In genomic region chr12:54280401-54281260, GRCh38 we compare ENCODE assay signal across 8 cellular contexts. TPM values are rescaled to one million over a fixed set of nuclear protein-coding genes. Genes with fewer than 3 reads are reported as not detected.
DNase-seq lines count a peak whose midpoint lies in the region; ATAC-seq and TF ChIP-seq lines count a peak whose summit lies in the region.

Gene HNRNPA1 (plus strand): TSS chr12:54280726. CDS start chr12:54280808, 82 bp downstream.

- CTCF ChIA-PET in CD8-positive, alpha-beta memory T cell (lab: Charles Lee): interaction anchor here (0.8 to 3.1 kb wide), 10 partner anchors 11 to 119 kb away, joined by 3 to 15 read pairs (median 5); partner anchors contain the start of gene COPZ1

- no peaks in the 10 kb centered on the region for H3K9me3 Mint-ChIP-seq in CD8-positive, alpha-beta memory T cell

- peaks cover 43% of the 10 kb centered on the region for H3K36me3 ChIP-seq in CD8-positive, alpha-beta memory T cell (ENCODE audit: insufficient read depth, low read length)
- peaks cover 39% of the 10 kb centered on the region for H3K36me3 ChIP-seq in effector memory CD4-positive, alpha-beta T cell (ENCODE audit: control insufficient read depth, insufficient read depth, low read length)
- peaks cover 13 to 24% of the 10 kb centered on the region in 2 donors for H3K36me3 ChIP-seq in lung (ENCODE audit: control insufficient read depth in 2 of 2, insufficient read depth in 2 of 2, low read length in 2 of 2)

- 0% methylated on average over 51 of the region's 51 CpGs for WGBS in lung, 2 donors

- peak within 1 kb of the TSS in 1 of 8 donors; percentile 21 for H3K27ac Mint-ChIP-seq in CD8-positive, alpha-beta memory T cell

- H3K27ac ChIP-seq in CD8-positive, alpha-beta memory T cell (ENCODE audit: low read depth, low read length): peak within 1 kb of the TSS; percentile 92
- H3K27ac ChIP-seq in effector memory CD4-positive, alpha-beta T cell (ENCODE audit: insufficient read depth, low read length, poor library complexity, severe bottlenecking): peak within 1 kb of the TSS; percentile 96
- H3K27ac ChIP-seq in lung (ENCODE audit: low read depth in 1 of 2, low read length in 1 of 2): peak within 1 kb of the TSS; percentile 86 to 88

- peaks cover 1 to 29% (median 21%) of the 10 kb centered on the region in 3 donors for H3K36me3 Mint-ChIP-seq in CD8-positive, alpha-beta memory T cell

- H3K4me3 ChIP-seq in CD8-positive, alpha-beta memory T cell (ENCODE audit: low read length): peak within 1 kb of the TSS; percentile 92
- H3K4me3 ChIP-seq in effector memory CD4-positive, alpha-beta T cell (ENCODE audit: insufficient read depth, low read depth, low read length, poor library complexity, severe bottlenecking): peak within 1 kb of the TSS; percentile 85
- peak within 1 kb of the TSS; percentile 92 for H3K4me3 ChIP-seq in lung

- TF ChIP-seq CTCF in lung (IDR thresholded peaks at IDR 0.05; ENCODE audit: control extremely low read depth, extremely low read depth): no peak

- ATAC-seq in GM19467 (IDR thresholded peaks at IDR 0.05; ENCODE audit: unreplicated experiment): peak; percentile 87
- peak; percentile 94 for ATAC-seq in lung (ENCODE audit: insufficient read depth, low FRiP score)

- no peak within 1 kb of the TSS for H3K4me3 Mint-ChIP-seq in CD8-positive, alpha-beta memory T cell

- no peaks in the 10 kb centered on the region for H3K27me3 Mint-ChIP-seq in CD8-positive, alpha-beta memory T cell

- POLR2A ChIA-PET in CD8-positive, alpha-beta memory T cell (lab: Charles Lee): interaction anchor here (0.6 to 2.5 kb wide), 20 partner anchors 13 to 780 kb away, joined by 3 to 29 read pairs (median 4); partner anchors contain the start of genes COPZ1 and NCKAP1L

- peaks cover 11 to 51% (median 12%) of the 10 kb centered on the region in 3 donors for H3K4me1 Mint-ChIP-seq in CD8-positive, alpha-beta memory T cell

- H3K4me1 ChIP-seq in CD8-positive, alpha-beta memory T cell (ENCODE audit: insufficient read depth, low read length): peaks cover 67% of the 10 kb centered on the region
- peaks cover 46% of the 10 kb centered on the region for H3K4me1 ChIP-seq in effector memory CD4-positive, alpha-beta T cell (ENCODE audit: control insufficient read depth, insufficient read depth, low read length, poor library complexity, severe bottlenecking)
- peaks cover 6 to 18% of the 10 kb centered on the region in 2 donors for H3K4me1 ChIP-seq in lung (ENCODE audit: control insufficient read depth in 2 of 2, insufficient read depth in 2 of 2, low read length in 2 of 2)

- DNase-seq in CD8-positive, alpha-beta memory T cell: peak; percentile 86 to 99 (median 97)
- DNase-seq in HPDE6-E6E7 (ENCODE audit: extremely low spot score) (peak; percentile 97), NK-92 (lab: John Stamatoyannopoulos, UW; ENCODE audit: unreplicated experiment) (peak; percentile 83), lung (ENCODE audit: low spot score) (peak; percentile 97)
- DNase-seq in activated CD8-positive, alpha-beta memory T cell treated with anti-CD3 and anti-CD28 coated beads for 1 hour (ENCODE audit: extremely low read depth in 1 of 2, low read depth in 1 of 2): peak; percentile 79 to 92
- DNase-seq in effector memory CD4-positive, alpha-beta T cell: peak; percentile 94 to 96 (median 95)
- DNase-seq in stimulated activated CD4-positive, alpha-beta T cell treated with anti-CD3 and anti-CD28 coated beads, TNF-alpha, amount 100 ng/mL, for 4 hours (ENCODE audit: low read depth in 3 of 3): peak; percentile 68 to 94 (median 91)

- no peaks in the 10 kb centered on the region for H3K27me3 ChIP-seq in CD8-positive, alpha-beta memory T cell (ENCODE audit: insufficient read depth, low read length, poor library complexity, severe bottlenecking)
- no peaks in the 10 kb centered on the region for H3K27me3 ChIP-seq in effector memory CD4-positive, alpha-beta T cell (replicated peaks; ENCODE audit: control insufficient read depth, insufficient read depth, low read length, poor library complexity, severe bottlenecking)
- H3K27me3 ChIP-seq in lung (ENCODE audit: control insufficient read depth, insufficient read depth): no peaks in the 10 kb centered on the region

- no peaks in the 10 kb centered on the region for H3K9me3 ChIP-seq in CD8-positive, alpha-beta memory T cell (ENCODE audit: low read length)
- H3K9me3 ChIP-seq in effector memory CD4-positive, alpha-beta T cell (ENCODE audit: control insufficient read depth, low read length): no peaks in the 10 kb centered on the region
- no peaks in the 10 kb centered on the region for H3K9me3 ChIP-seq in lung (ENCODE audit: control insufficient read depth in 2 of 2, insufficient read depth in 1 of 2, low read length in 1 of 2)

RNA-seq across cellular contexts. Expression of gene HNRNPA1, which starts in this region (rescaled TPM):
- 1,000 to 10,000 TPM; 1,970 to 2,000 TPM for total RNA-seq in CD8-positive, alpha-beta memory T cell
- 822 TPM for polyA plus RNA-seq in CD8-positive, alpha-beta memory T cell
- total RNA-seq in lung: 100 to 1,000 TPM; 852 to 875 TPM
- polyA plus RNA-seq in lung: 100 to 1,000 TPM; 803 to 937 TPM

Comparison
In these comparisons a context has a peak if more than half of its experiments do, and no peak if none do; other contexts are left out.
1. Peak in every context shown above with its lines: DNase-seq, ATAC-seq, H3K4me3 ChIP-seq and H3K27ac ChIP-seq.